In the genomic region with DNA sequence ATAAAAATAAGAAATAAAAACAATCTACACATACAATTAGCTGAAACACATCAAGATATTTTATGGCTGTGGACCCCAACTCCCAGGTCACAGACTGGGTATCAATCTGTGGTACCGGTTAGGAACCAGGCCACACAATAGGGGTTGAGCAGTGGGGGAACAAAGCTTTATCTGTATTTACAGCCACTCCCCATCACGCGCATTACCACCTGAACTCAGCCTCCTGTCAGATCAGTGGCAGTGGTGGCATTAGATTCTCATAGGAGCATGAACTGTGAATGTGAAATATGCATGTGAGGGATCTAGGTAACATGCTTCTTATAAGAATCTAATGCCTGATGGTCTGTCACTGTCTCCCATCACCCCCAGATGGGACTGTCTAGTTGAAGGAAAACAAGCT, we compare ENCODE assay signal across 24 cellular contexts.
"Had no signal": no experiment of that assay in that cellular context is flagged by ENCODE, and none has a peak within 500 bp of the region (broad histone marks: within the 10 kb centered on the region; RNA-seq: fewer than 3 reads in every experiment).

No MANE protein-coding gene starts in this region.

- DNase-seq: stimulated activated CD4-positive, alpha-beta T cell treated with anti-CD3 and anti-CD28 coated beads, Interleukin-2, amount 100 ng/mL, for 48 hours; stimulated activated CD4-positive, alpha-beta T cell treated with anti-CD3 and anti-CD28 coated beads, Interleukin-4, amount 100 ng/mL, for 1 hour; stimulated activated CD4-positive, alpha-beta T cell treated with anti-CD3 and anti-CD28 coated beads, Interleukin-4, amount 100 ng/mL, for 24 hours; stimulated activated CD4-positive, alpha-beta T cell treated with anti-CD3 and anti-CD28 coated beads, Interleukin-4, amount 100 ng/mL, for 4 hours; stimulated activated CD8-positive, alpha-beta memory T cell treated with anti-CD3 and anti-CD28 coated beads, Interleukin-4, amount 100 ng/mL, for 48 hours; stimulated activated naive B cell treated with anti-CD40 and anti-IgM and Interleukin-4, amounts not matched to agents 10 μg/mL and 1 μg/mL and 100 μg/mL, for 72 hours; stimulated activated naive CD4-positive, alpha-beta T cell; stimulated activated naive CD4-positive, alpha-beta T cell treated with Interleukin-2 at 50 U/mL for 16 hours; stimulated activated naive CD8-positive, alpha-beta T cell treated with anti-CD3 and anti-CD28 coated beads, Interleukin-15, amount 100 ng/mL, for 72 hours; stimulated activated naive CD8-positive, alpha-beta T cell treated with anti-CD3 and anti-CD28 coated beads, Interleukin-15, Interleukin-2, amounts not matched to agents 100 U/mL and 50 U/mL, for 24 hours; stomach; substantia nigra; testis; thyroid gland; tibial artery; transverse colon; trophoblast cell; upper lobe of left lung; upper lobe of right lung; uterus had no signal

- H3K9me3 ChIP-seq: suprapubic skin, testis, thyroid gland, transverse colon, upper lobe of right lung, uterus, vagina had no signal

- H3K36me3 ChIP-seq: stomach, suprapubic skin, thoracic aorta, thyroid gland, tibial artery, tibial nerve, transverse colon, upper lobe of left lung, upper lobe of right lung, uterus, vagina had no signal

- H3K27ac ChIP-seq: stomach, suprapubic skin, testis, thoracic aorta, thyroid gland, tibial artery, tibial nerve, transverse colon, upper lobe of left lung, upper lobe of right lung, uterus, vagina had no signal

- H3K4me3 ChIP-seq: stomach, suprapubic skin, testis, thoracic aorta, thyroid gland, tibial artery, tibial nerve, transverse colon, upper lobe of left lung, upper lobe of right lung, uterus, vagina had no signal

- H3K4me1 ChIP-seq: stomach, suprapubic skin, testis, thyroid gland, tibial artery, tibial nerve, transverse colon, upper lobe of left lung, upper lobe of right lung, uterus, vagina had no signal
